In the genomic region with DNA sequence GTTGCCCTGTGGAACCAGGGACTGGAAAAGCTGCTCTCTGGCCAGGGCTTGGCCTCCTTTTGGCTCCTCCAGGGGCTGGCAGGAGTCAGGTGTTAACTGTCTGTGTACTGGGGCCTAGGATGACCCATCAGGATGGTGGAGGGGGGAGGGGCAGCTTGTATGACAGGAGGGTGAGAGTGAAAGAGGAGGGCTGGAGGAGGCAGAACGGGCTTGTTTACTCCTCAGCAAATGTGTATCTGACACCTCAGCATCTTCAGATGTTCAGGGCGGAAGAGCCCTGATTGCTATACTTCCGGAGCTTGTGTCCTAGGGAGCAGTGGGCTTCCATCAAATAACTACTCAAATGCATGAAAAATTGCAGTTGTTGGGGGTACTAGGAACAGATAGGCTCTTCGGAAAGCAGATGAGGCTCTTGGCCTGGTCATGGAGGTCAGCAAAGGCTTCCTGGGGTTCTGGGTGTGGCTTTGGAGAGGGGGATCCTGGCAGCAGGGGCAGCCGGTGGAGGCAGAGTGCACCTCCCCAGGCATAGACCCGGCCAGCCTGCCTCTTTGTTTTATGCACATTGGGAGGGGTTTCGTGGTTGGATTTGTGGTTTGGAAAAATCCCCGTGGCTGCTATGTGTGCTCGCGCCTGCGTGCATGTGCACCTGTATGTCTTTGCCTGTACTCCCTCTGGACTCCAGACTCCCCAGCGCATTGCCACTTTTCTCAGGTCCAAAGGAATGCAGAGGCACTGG, we compare ENCODE assay signal across 8 cellular contexts. TPM values are rescaled to one million over a fixed set of nuclear protein-coding genes. Genes with fewer than 3 reads are reported as not detected.
DNase-seq lines count a peak whose midpoint lies in the region; ATAC-seq and TF ChIP-seq lines count a peak whose summit lies in the region.

No MANE protein-coding gene starts in this region.

- H3K27ac ChIP-seq in BLaER1 treated with 17β-estradiol and CSF1 and Interleukin-3, amounts not matched to agents 10 nM and 100 nM = peak overlapping the region in 10 of 11 experiments; percentile 49 to 81 (median 67); a peak in 21 of 22 replicates
- peak overlapping the region; percentile 81 to 85 for H3K27ac ChIP-seq in ascending aorta
- peak overlapping the region; percentile 49 to 53 for H3K27ac ChIP-seq in ovary

- H3K9me3 ChIP-seq in BLaER1 treated with 17β-estradiol and CSF1 and Interleukin-3, amounts not matched to agents 10 nM and 100 nM (replicated peaks in 1 of 11) = no peaks in the 10 kb centered on the region
- H3K9me3 ChIP-seq in ascending aorta (no peaks in the 10 kb centered on the region), ovary (no peaks in the 10 kb centered on the region)

- peaks cover 82 to 100% (median 100%) of the 10 kb centered on the region in 10 experiments for H3K4me1 ChIP-seq in BLaER1 treated with 17β-estradiol and CSF1 and Interleukin-3, amounts not matched to agents 10 nM and 100 nM
- peaks cover 33 to 51% of the 10 kb centered on the region in 2 donors for H3K4me1 ChIP-seq in ascending aorta
- peaks cover 35% of the 10 kb centered on the region for H3K4me1 ChIP-seq in ovary (ENCODE audit: insufficient read depth)

- H3K27me3 ChIP-seq in BLaER1 treated with 17β-estradiol and CSF1 and Interleukin-3, amounts not matched to agents 10 nM and 100 nM = no peaks in the 10 kb centered on the region
- H3K27me3 ChIP-seq in ascending aorta = no peaks in the 10 kb centered on the region
- no peaks in the 10 kb centered on the region for H3K27me3 ChIP-seq in ovary

- H3K36me3 ChIP-seq in BLaER1 treated with 17β-estradiol and CSF1 and Interleukin-3, amounts not matched to agents 10 nM and 100 nM = no peaks in the 10 kb centered on the region
- H3K36me3 ChIP-seq in ascending aorta (no peaks in the 10 kb centered on the region), ovary (no peaks in the 10 kb centered on the region)

- no peak for TF ChIP-seq EP300 in ovary (IDR thresholded peaks at IDR 0.05)

- CTCF ChIA-PET in HEK293T (lab: Yijun Ruan, JAX) = interaction anchor here (1.3 kb wide), 1 partner anchor 15 kb away, joined by 4 read pairs; no protein-coding TSS in a partner anchor

- ATAC-seq in GM21619 (IDR thresholded peaks at IDR 0.05; ENCODE audit: unreplicated experiment) = peak; percentile 32
- no peak for ATAC-seq in HG03521 (IDR thresholded peaks at IDR 0.05; ENCODE audit: unreplicated experiment)

- H3K9ac ChIP-seq in BLaER1 treated with 17β-estradiol and CSF1 and Interleukin-3, amounts not matched to agents 10 nM and 100 nM = peak overlapping the region; percentile 40 to 66 (median 53); a peak in 18 of 22 replicates

- POLR2A ChIA-PET in HEK293T (lab: Yijun Ruan, JAX) = no interaction called here

- TF ChIP-seq POLR2A in Raji (IDR thresholded peaks at IDR 0.05; ENCODE audit: insufficient read depth, low read depth, low read length) (peak; percentile 46), ovary (IDR thresholded peaks at IDR 0.05) (no peak)

- WGBS in ovary, 3 donors = 74 to 80% (median 77%) methylated on average over 12 of the region's 12 CpGs

- intact Hi-C loops in ascending aorta (cut with DNase I) (no loop called here), ovary (cut with DNase I) (no loop called here)

- H3K4me2 ChIP-seq in BLaER1 treated with 17β-estradiol and CSF1 and Interleukin-3, amounts not matched to agents 10 nM and 100 nM = peak overlapping the region; percentile 81 to 97 (median 88)

- peaks cover 0 to 10% (median 0%) of the 10 kb centered on the region in 11 experiments; a peak in 5 of 22 replicates for H4K20me1 ChIP-seq in BLaER1 treated with 17β-estradiol and CSF1 and Interleukin-3, amounts not matched to agents 10 nM and 100 nM

- TF ChIP-seq CTCF in ascending aorta (IDR thresholded peaks at IDR 0.05) (no peak), ovary (IDR thresholded peaks at IDR 0.05) (no peak)

- DNase-seq in ascending aorta (ENCODE audit: low spot score in 2 of 2) (peak in 1 of 2 donors; percentile 66), ovary (peak in 1 of 5 donors; percentile 27), HEK293T (ENCODE audit: extremely low spot score) (no peak), epidermal melanocyte (ENCODE audit: insufficient read length, low spot score) (no peak)

- H3K4me3 ChIP-seq in BLaER1 treated with 17β-estradiol and CSF1 and Interleukin-3, amounts not matched to agents 10 nM and 100 nM = peak overlapping the region in 3 of 10 experiments; percentile 3 to 30 (median 11); a peak in 3 of 20 replicates
- H3K4me3 ChIP-seq in ascending aorta = no peak overlapping the region
- no peak overlapping the region for H3K4me3 ChIP-seq in ovary

TF ChIP-seq in HEK293T, 16 proteins besides CTCF, POLR2A, EP300 and RAD21:
- TF ChIP-seq FOXK2 (IDR thresholded peaks at IDR 0.05) (no peak), BHLHE40 (IDR thresholded peaks at IDR 0.05; ENCODE audit: borderline replicate concordance) (no peak), HDGF (IDR thresholded peaks at IDR 0.05; ENCODE audit: borderline replicate concordance) (no peak), L3MBTL2 (conservative IDR thresholded peaks at IDR 0.05) (no peak), FOXM1 (IDR thresholded peaks at IDR 0.05; ENCODE audit: borderline replicate concordance) (no peak), TARDBP (IDR thresholded peaks at IDR 0.05) (no peak), ZNF384 (IDR thresholded peaks at IDR 0.05) (no peak), LEF1 (IDR thresholded peaks at IDR 0.05; ENCODE audit: borderline replicate concordance) (no peak), FOXA1 (IDR thresholded peaks at IDR 0.05) (no peak), SUZ12 (IDR thresholded peaks at IDR 0.05) (no peak), ELF4 (IDR thresholded peaks at IDR 0.05) (no peak), NFRKB (IDR thresholded peaks at IDR 0.05) (no peak), ARNT (IDR thresholded peaks at IDR 0.05) (no peak), SP1 (IDR thresholded peaks at IDR 0.05) (no peak), CTBP1 (IDR thresholded peaks at IDR 0.05; ENCODE audit: borderline replicate concordance) (no peak)
- TF ChIP-seq, protein P1, sequence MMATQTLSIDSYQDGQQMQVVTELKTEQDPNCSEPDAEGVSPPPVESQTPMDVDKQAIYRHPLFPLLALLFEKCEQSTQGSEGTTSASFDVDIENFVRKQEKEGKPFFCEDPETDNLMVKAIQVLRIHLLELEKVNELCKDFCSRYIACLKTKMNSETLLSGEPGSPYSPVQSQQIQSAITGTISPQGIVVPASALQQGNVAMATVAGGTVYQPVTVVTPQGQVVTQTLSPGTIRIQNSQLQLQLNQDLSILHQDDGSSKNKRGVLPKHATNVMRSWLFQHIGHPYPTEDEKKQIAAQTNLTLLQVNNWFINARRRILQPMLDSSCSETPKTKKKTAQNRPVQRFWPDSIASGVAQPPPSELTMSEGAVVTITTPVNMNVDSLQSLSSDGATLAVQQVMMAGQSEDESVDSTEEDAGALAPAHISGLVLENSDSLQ (IDR thresholded peaks at IDR 0.05) = no peak
TF ChIP-seq in HEK293T: peak in this region for 0.

RNA-seq across cellular contexts. Expression of a gene that starts 31.2 kb away (rescaled TPM):
- total RNA-seq in ascending aorta (28.3 TPM), ovary (10 to 100 TPM in 6 of 7 donors, 1 to 10 TPM in 1; 6.9 to 74.9 (median 39.1) TPM)
- polyA plus RNA-seq in ovary = 10 to 100 TPM; 15.6 to 28.3 TPM
